16 cellular contexts compared by ENCODE assay signal in genomic region chr1:203911806-203912205, GRCh38. TPM values are rescaled to one million over a fixed set of nuclear protein-coding genes. Genes with fewer than 3 reads are reported as not detected.
DNase-seq lines count a peak whose midpoint lies in the region; TF ChIP-seq lines count a peak whose summit lies in the region.
"Had no signal": no experiment of that assay in that cellular context is flagged by ENCODE, and none has a peak within 500 bp of the region (broad histone marks: within the 10 kb centered on the region; RNA-seq: fewer than 3 reads in every experiment).

No MANE protein-coding gene starts in this region.

- 0 out of 2 replicates have a peak, but pooled peaks cover 3% of the 10 kb centered on the region for H3F3A ChIP-seq in Loucy (ENCODE audit: low read depth)

- peak overlapping the region; percentile 47; the same call in 1 of the 2 replicates for H2AFZ ChIP-seq in Loucy (ENCODE audit: low read length)

- H3K27me3 ChIP-seq in Loucy (ENCODE audit: insufficient read depth, low read length, poor library complexity, severe bottlenecking), result no peaks in the 10 kb centered on the region
- H3K27me3 ChIP-seq in HAP-1 (ENCODE audit: low read depth), result no peaks in the 10 kb centered on the region

- H4K20me1 ChIP-seq in Loucy (ENCODE audit: insufficient read depth, low read length, poor library complexity, severe bottlenecking), result no peaks in the 10 kb centered on the region

- H3K9me3 ChIP-seq in Loucy (ENCODE audit: insufficient read depth, low read depth, low read length), result no peaks in the 10 kb centered on the region
- no peaks in the 10 kb centered on the region for H3K9me3 ChIP-seq in HAP-1

- H3K36me3 ChIP-seq in Loucy (ENCODE audit: insufficient read depth, low read length) (no peaks in the 10 kb centered on the region), HAP-1 (replicated peaks) (no peaks in the 10 kb centered on the region)

- H3K79me2 ChIP-seq in Loucy (ENCODE audit: insufficient read depth, low read length), result no peaks in the 10 kb centered on the region

- H3K9me2 ChIP-seq in Loucy (replicated peaks; ENCODE audit: low read depth, low read length), result no peaks in the 10 kb centered on the region

- DNase-seq in AG09309 (ENCODE audit: low read depth) (peak; percentile 57), astrocyte of the spinal cord (ENCODE audit: low read depth, low spot score) (peak; percentile 60), fibroblast of the aortic adventitia (ENCODE audit: low read depth) (peak; percentile 42), HAP-1 (ENCODE audit: low spot score in 2 of 2) (no peak), NCI-H446 (lab: John Stamatoyannopoulos, UW) (no peak), GOT3 (lab: John Stamatoyannopoulos, UW) (no peak), Kasumi-1 (lab: John Stamatoyannopoulos, UW) (no peak)
- DNase-seq: 8988T; AML-193; CD4-positive, CD25-positive, alpha-beta regulatory T cell; HCEC 1CT; NCI-H1048; NCI-H146; NCI-H2227 treated with DMSO at 0.1 percent for 48 hours; PC-3 had no signal

- TF ChIP-seq CTCF in AG09309 (IDR thresholded peaks at IDR 0.05; ENCODE audit: control insufficient read depth, insufficient read depth, low read depth, low read length, missing control alignments), result no peak
- TF ChIP-seq CTCF in Loucy (conservative IDR thresholded peaks at IDR 0.05; ENCODE audit: low read length), result no peak
- no peak for TF ChIP-seq CTCF in astrocyte of the spinal cord (IDR thresholded peaks at IDR 0.05; ENCODE audit: low read depth, low read length)
- no peak for TF ChIP-seq CTCF in fibroblast of the aortic adventitia (IDR thresholded peaks at IDR 0.05; ENCODE audit: insufficient read depth, low read length)

- H3K9ac ChIP-seq in Loucy (ENCODE audit: low read depth, low read length, poor library complexity, severe bottlenecking), result no peak overlapping the region

- H3K4me1 ChIP-seq in Loucy (ENCODE audit: insufficient read depth, low read length, poor library complexity, severe bottlenecking) (peaks cover 18% of the 10 kb centered on the region), HAP-1 (no peaks in the 10 kb centered on the region)

- in situ Hi-C loops in astrocyte of the spinal cord (cut with HindIII; ENCODE audit: low sequenced_read_pairs) (no loop called here), HAP-1 (cut with MboI; ENCODE audit: low sequenced_read_pairs) (no loop called here)

- H3K4me3 ChIP-seq in AG09309 (ENCODE audit: control insufficient read depth, low read depth, low read length) (no peak overlapping the region), Loucy (ENCODE audit: low read length, poor library complexity, severe bottlenecking) (no peak overlapping the region), astrocyte of the spinal cord (ENCODE audit: low read depth, low read length) (no peak overlapping the region), fibroblast of the aortic adventitia (ENCODE audit: low read depth, low read length) (no peak overlapping the region), HAP-1 (no peak overlapping the region)

- no peak overlapping the region for H3K4me2 ChIP-seq in Loucy (ENCODE audit: low read depth, low read length, poor library complexity, severe bottlenecking)

RNA-seq across cellular contexts. Expression of gene SNRPE, which starts 50.4 kb away (rescaled TPM):
- 95.4 and 105 TPM in 2 replicates for total RNA-seq in fibroblast of the aortic adventitia (ENCODE audit: low replicate concordance)

Comparison
In these comparisons a context has a peak if more than half of its experiments do, and no peak if none do; other contexts are left out.
1. DNase-seq: peak in AG09309 (single experiment), astrocyte of the spinal cord (single experiment) and fibroblast of the aortic adventitia (single experiment); none in HAP-1 (0 of 2), NCI-H446 (0 of 2), GOT3 (single experiment) and Kasumi-1 (0 of 2).